ENCODE assay signal across 21 cellular contexts in genomic region chr16:69542974-69543373, GRCh38.
"Had no signal": no experiment of that assay in that cellular context is flagged by ENCODE, and none has a peak within 500 bp of the region (broad histone marks: within the 10 kb centered on the region; RNA-seq: fewer than 3 reads in every experiment).

No MANE protein-coding gene starts in this region.

- H3K4me3 ChIP-seq: adrenal gland, colonic mucosa, left lung, mucosa of descending colon, pancreas, tibial nerve, uterus had no signal

- H3K27me3 ChIP-seq: adrenal gland, colonic mucosa, left lung, pancreas, tibial nerve, uterus had no signal

- H3K36me3 ChIP-seq: adrenal gland, colonic mucosa, left lung, pancreas, tibial nerve, uterus, WERI-Rb-1 had no signal

- H3K27ac Mint-ChIP-seq: activated CD4-positive, alpha-beta memory T cell treated with anti-CD3 and anti-CD28 coated beads, Interleukin-2, amount 10 ng/mL, durations not matched to agents 7 days and 5 days; memory B cell; stimulated activated memory B cell treated with anti-CD40 and anti-IgM and Interleukin-4, amounts not matched to agents 10 μg/mL and 1 μg/mL and 100 μg/mL, for 72 hours had no signal

- H3K27me3 Mint-ChIP-seq: memory B cell; stimulated activated memory B cell treated with anti-CD40 and anti-IgM and Interleukin-4, amounts not matched to agents 10 μg/mL and 1 μg/mL and 100 μg/mL, for 72 hours had no signal

- H3K9me3 Mint-ChIP-seq: activated CD4-positive, alpha-beta memory T cell treated with anti-CD3 and anti-CD28 coated beads, Interleukin-2, amount 10 ng/mL, durations not matched to agents 7 days and 5 days; activated T-cell treated with anti-CD3 and anti-CD28 coated beads, Interleukin-2, amount 50 U/mL, for 4 hours; memory B cell; naive thymus-derived CD4-positive, alpha-beta T cell had no signal

- ATAC-seq: activated T-cell treated with anti-CD3 and anti-CD28 coated beads, Interleukin-2, amount 50 U/mL, for 4 hours; esophagus mucosa; left lung; mucosa of descending colon; naive thymus-derived CD4-positive, alpha-beta T cell; pancreas; stimulated activated memory B cell treated with anti-CD40 and anti-IgM and Interleukin-4, amounts not matched to agents 10 μg/mL and 1 μg/mL and 100 μg/mL, for 72 hours had no signal

- H3K9me3 ChIP-seq: adrenal gland, colonic mucosa, left lung, mucosa of descending colon, pancreas, tibial nerve, uterus had no signal

- H3K36me3 Mint-ChIP-seq: memory B cell; naive thymus-derived CD4-positive, alpha-beta T cell; stimulated activated memory B cell treated with anti-CD40 and anti-IgM and Interleukin-4, amounts not matched to agents 10 μg/mL and 1 μg/mL and 100 μg/mL, for 72 hours had no signal

- H3K4me1 ChIP-seq: adrenal gland, colonic mucosa, tibial nerve, uterus had no signal

- H3K4me3 Mint-ChIP-seq: activated CD4-positive, alpha-beta memory T cell treated with anti-CD3 and anti-CD28 coated beads, Interleukin-2, amount 10 ng/mL, durations not matched to agents 7 days and 5 days; activated T-cell treated with anti-CD3 and anti-CD28 coated beads, Interleukin-2, amount 50 U/mL, for 4 hours; memory B cell; naive thymus-derived CD4-positive, alpha-beta T cell; stimulated activated memory B cell treated with anti-CD40 and anti-IgM and Interleukin-4, amounts not matched to agents 10 μg/mL and 1 μg/mL and 100 μg/mL, for 72 hours had no signal

- H3K4me1 Mint-ChIP-seq: activated CD4-positive, alpha-beta memory T cell treated with anti-CD3 and anti-CD28 coated beads, Interleukin-2, amount 10 ng/mL, durations not matched to agents 7 days and 5 days; naive thymus-derived CD4-positive, alpha-beta T cell; stimulated activated memory B cell treated with anti-CD40 and anti-IgM and Interleukin-4, amounts not matched to agents 10 μg/mL and 1 μg/mL and 100 μg/mL, for 72 hours had no signal

- DNase-seq: activated CD4-positive, alpha-beta memory T cell treated with anti-CD3 and anti-CD28 coated beads, Interleukin-2, amount 10 ng/mL, durations not matched to agents 7 days and 5 days; activated CD4-positive, alpha-beta T cell treated with anti-CD3 and anti-CD28 coated beads for 4 hours; activated effector memory CD4-positive, alpha-beta T cell treated with Interleukin-2 at 50 U/mL for 16 hours; activated naive CD4-positive, alpha-beta T cell treated with anti-CD3 and anti-CD28 coated beads, Interleukin-2, amount 50 U/mL, for 16 hours; activated T-cell treated with anti-CD3 and anti-CD28 coated beads, Interleukin-2, amount 50 U/mL, for 4 hours; adrenal gland; caudate nucleus; colonic mucosa; kidney; left lung; mucosa of descending colon; naive thymus-derived CD4-positive, alpha-beta T cell; pancreas; stimulated activated CD4-positive, alpha-beta T cell treated with anti-CD3 and anti-CD28 coated beads, Interleukin-2, amount 100 ng/mL, for 48 hours; T-helper 1 cell; uterus; WERI-Rb-1 had no signal

- H3K27ac ChIP-seq: adrenal gland, colonic mucosa, left lung, pancreas, tibial nerve, uterus, WERI-Rb-1 had no signal
